In the genomic region with DNA sequence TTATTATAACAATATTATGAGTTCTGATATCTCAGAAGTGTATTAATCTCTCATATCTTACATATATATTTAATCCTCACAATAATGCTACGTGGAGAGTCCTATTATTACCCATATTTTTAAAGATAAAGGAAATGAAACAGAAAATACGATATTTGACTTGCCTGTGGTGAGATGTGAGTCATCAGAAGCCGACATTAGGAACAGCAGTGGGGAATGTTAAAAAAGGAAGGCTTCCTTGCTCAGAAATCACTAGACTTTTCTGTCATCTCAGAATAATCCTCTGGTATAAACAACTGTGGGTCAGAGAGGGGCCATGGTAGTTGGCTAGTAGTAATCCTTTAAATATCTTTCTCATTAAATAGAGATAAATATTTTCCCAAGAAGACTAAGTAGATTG, we compare ENCODE assay signal across 23 cellular contexts.
DNase-seq lines count a peak whose midpoint lies in the region; ATAC-seq and TF ChIP-seq lines count a peak whose summit lies in the region.
"Had no signal": no experiment of that assay in that cellular context is flagged by ENCODE, and none has a peak within 500 bp of the region (broad histone marks: within the 10 kb centered on the region; RNA-seq: fewer than 3 reads in every experiment).

No MANE protein-coding gene starts in this region.

- H3K9me2 ChIP-seq in PC-3 (replicated peaks; ENCODE audit: low read length), result no peaks in the 10 kb centered on the region

- intact Hi-C loops in PC-3 (cut with micrococcal nuclease), result no loop called here
- intact Hi-C loops in tibial artery (cut with DNase I; ENCODE audit: low total_unique reads), result no loop called here

- H3K4me1 ChIP-seq in PC-3 (ENCODE audit: insufficient read depth, low read length) (no peaks in the 10 kb centered on the region), tibial artery (no peaks in the 10 kb centered on the region)
- H3K4me1 ChIP-seq: BE2C, heart right ventricle, transverse colon had no signal

- H3K4me3 ChIP-seq in PC-3 (ENCODE audit: low read length) (no peak overlapping the region), tibial artery (no peak overlapping the region)
- H3K4me3 ChIP-seq: cardiac muscle cell, heart right ventricle, transverse colon had no signal

- peak overlapping the region; percentile 26; the same call in 1 of the 2 replicates for H3K4me2 ChIP-seq in PC-3 (ENCODE audit: low read length)

- POLR2A ChIA-PET in PC-3 (lab: Charles Lee; ENCODE audit: unreplicated experiment), result no interaction called here

- TF ChIP-seq CTCF in PC-3 (conservative IDR thresholded peaks at IDR 0.05; ENCODE audit: low read depth, low read length) (no peak), tibial artery (IDR thresholded peaks at IDR 0.05) (no peak)

- H4K20me1 ChIP-seq in PC-3 (ENCODE audit: low read length), result no peaks in the 10 kb centered on the region

- H3K9ac ChIP-seq in PC-3 (ENCODE audit: low read length), result no peak overlapping the region

- no peaks in the 10 kb centered on the region for H3K36me3 ChIP-seq in PC-3 (ENCODE audit: low read depth, low read length)
- no peaks in the 10 kb centered on the region for H3K36me3 ChIP-seq in tibial artery
- H3K36me3 ChIP-seq: BE2C, cardiac muscle cell, heart right ventricle, transverse colon had no signal

- H3K27me3 ChIP-seq in PC-3 (ENCODE audit: low read length) (peaks cover 4% of the 10 kb centered on the region; the same call in 1 of the 2 replicates), tibial artery (no peaks in the 10 kb centered on the region)
- H3K27me3 ChIP-seq: BE2C, cardiac muscle cell, heart right ventricle, transverse colon had no signal

- H3F3A ChIP-seq in PC-3 (ENCODE audit: low read length, unreplicated experiment), result no peaks in the 10 kb centered on the region

- DNase-seq in PC-3 (peak; percentile 13), non-pigmented ciliary epithelial cell (ENCODE audit: low read depth) (peak; percentile 58), islet precursor cell (no peak), NCI-H146 treated with DMSO at 0.1 percent for 48 hours (lab: John Stamatoyannopoulos, UW; ENCODE audit: unreplicated experiment) (no peak), NCI-H748 treated with DMSO at 0.1 percent for 48 hours (lab: John Stamatoyannopoulos, UW) (no peak), tibial artery (no peak)
- DNase-seq: activated CD4-positive, alpha-beta T cell treated with anti-CD3 and anti-CD28 coated beads, Interleukin-2, amount 50 U/mL, for 48 hours; activated naive CD8-positive, alpha-beta T cell treated with anti-CD3 and anti-CD28 coated beads, Interleukin-2, amount 10 ng/mL, durations not matched to agents 7 days and 5 days; activated T-cell treated with anti-CD3 and anti-CD28 coated beads, Interleukin-2, amount 50 U/mL, for 4 hours; BE2C; heart right ventricle; KG1; kidney; NCI-H1105; NCI-H774; nephron progenitor cell; retina; stimulated activated naive B cell treated with anti-CD40 and anti-IgM and Interleukin-4, amounts not matched to agents 10 μg/mL and 1 μg/mL and 100 μg/mL, for 72 hours; transverse colon had no signal

- no peaks in the 10 kb centered on the region for H3K79me2 ChIP-seq in PC-3 (ENCODE audit: low read length)

- H3K27ac ChIP-seq in PC-3 (ENCODE audit: low read length) (no peak overlapping the region), tibial artery (no peak overlapping the region)
- H3K27ac ChIP-seq: cardiac muscle cell, heart right ventricle, transverse colon, VCaP had no signal

- H3K9me3 ChIP-seq in PC-3 (ENCODE audit: low read length), result no peaks in the 10 kb centered on the region
- H3K9me3 ChIP-seq in tibial artery, result no peaks in the 10 kb centered on the region
- H3K9me3 ChIP-seq: BE2C, heart right ventricle, transverse colon had no signal

- ATAC-seq in GM19035 (IDR thresholded peaks at IDR 0.05; ENCODE audit: unreplicated experiment), result peak; percentile 49
- ATAC-seq in HG03342 (IDR thresholded peaks at IDR 0.05; ENCODE audit: unreplicated experiment), result peak; percentile 60
- ATAC-seq in PC-3, result peak; percentile 92
- ATAC-seq: activated T-cell treated with anti-CD3 and anti-CD28 coated beads, Interleukin-2, amount 50 U/mL, for 4 hours; heart right ventricle; stimulated activated naive B cell treated with anti-CD40 and anti-IgM and Interleukin-4, amounts not matched to agents 10 μg/mL and 1 μg/mL and 100 μg/mL, for 72 hours had no signal

- BruUV-seq in PC-3 (replicated peaks; lab: Mats Ljungman, UMichigan), result no TSS peak

- CTCF ChIA-PET in PC-3 (lab: Charles Lee), result no interaction called here

- H2AFZ ChIP-seq in PC-3 (ENCODE audit: low read length), result peak overlapping the region; percentile 11

Comparison
In these comparisons a context has a peak if more than half of its experiments do, and no peak if none do; other contexts are left out.
1. DNase-seq: peak in PC-3 (single experiment) and non-pigmented ciliary epithelial cell (single experiment); none in islet precursor cell (single experiment), NCI-H146 treated with DMSO at 0.1 percent for 48 hours (single experiment), NCI-H748 treated with DMSO at 0.1 percent for 48 hours (single experiment) and tibial artery (0 of 2).
2. Peak in every context shown above with its lines, with median percentiles within 50 percentile points of each other: ATAC-seq.